In genomic region chr15:70469182-70469581, GRCh38 we compare ENCODE assay signal across 26 cellular contexts.
"Had no signal": no experiment of that assay in that cellular context is flagged by ENCODE, and none has a peak within 500 bp of the region (broad histone marks: within the 10 kb centered on the region; RNA-seq: fewer than 3 reads in every experiment).

No MANE protein-coding gene starts in this region.

- H3K9me3 ChIP-seq: esophagus squamous epithelium, heart right ventricle, left ventricle myocardium inferior, lower lobe of right lung, neutrophil, pancreas, stomach, thyroid gland, upper lobe of left lung had no signal

- DNase-seq: dermis blood vessel endothelial cell; effector memory CD4-positive, alpha-beta T cell; erythroblast; esophagus squamous epithelium; foreskin melanocyte; glutamatergic neuron; heart right ventricle; hippocampal formation; left cardiac atrium; left ventricle myocardium inferior; lower lobe of right lung; nephron progenitor cell; pancreas; stimulated activated CD4-positive, alpha-beta T cell treated with anti-CD3 and anti-CD28 coated beads, Interleukin-2, amount 100 ng/mL, for 24 hours; stimulated activated CD4-positive, alpha-beta T cell treated with anti-CD3 and anti-CD28 coated beads, Interleukin-4, amount 100 ng/mL, for 24 hours; stimulated activated naive CD4-positive, alpha-beta T cell treated with Interleukin-2 at 50 U/mL for 16 hours; stomach; thyroid gland; upper lobe of left lung had no signal

- H3K36me3 Mint-ChIP-seq: naive thymus-derived CD8-positive, alpha-beta T cell; stimulated activated effector memory CD8-positive, alpha-beta T cell treated with anti-CD3 and anti-CD28 coated beads, Interleukin-12 subunit alpha, Interleukin-12 subunit beta, amount 100 ng/mL, for 72 hours had no signal

- H3K4me3 ChIP-seq: coronary artery, esophagus squamous epithelium, heart right ventricle, left ventricle myocardium inferior, lower lobe of right lung, pancreas, smooth muscle cell, stomach, thyroid gland, upper lobe of left lung had no signal

- H3K27me3 ChIP-seq: pancreas, stomach, thyroid gland, upper lobe of left lung had no signal

- H3K36me3 ChIP-seq: esophagus squamous epithelium, heart right ventricle, left ventricle myocardium inferior, lower lobe of right lung, neutrophil, pancreas, stomach, thyroid gland, upper lobe of left lung had no signal

- H3K27ac Mint-ChIP-seq: nephron progenitor cell; progenitor cell of endocrine pancreas; stimulated activated effector memory CD8-positive, alpha-beta T cell treated with anti-CD3 and anti-CD28 coated beads, Interleukin-12 subunit alpha, Interleukin-12 subunit beta, amount 100 ng/mL, for 72 hours had no signal

- H3K4me3 Mint-ChIP-seq: naive thymus-derived CD8-positive, alpha-beta T cell; nephron progenitor cell; stimulated activated effector memory CD8-positive, alpha-beta T cell treated with anti-CD3 and anti-CD28 coated beads, Interleukin-12 subunit alpha, Interleukin-12 subunit beta, amount 100 ng/mL, for 72 hours had no signal

- H3K27ac ChIP-seq: coronary artery, esophagus squamous epithelium, heart right ventricle, left ventricle myocardium inferior, lower lobe of right lung, neutrophil, pancreas, stomach, thyroid gland, upper lobe of left lung had no signal

- H3K4me1 ChIP-seq: pancreas had no signal

- H3K9me3 Mint-ChIP-seq: naive thymus-derived CD8-positive, alpha-beta T cell; nephron progenitor cell; stimulated activated effector memory CD8-positive, alpha-beta T cell treated with anti-CD3 and anti-CD28 coated beads, Interleukin-12 subunit alpha, Interleukin-12 subunit beta, amount 100 ng/mL, for 72 hours had no signal

- ATAC-seq: left cardiac atrium; lower lobe of right lung; naive thymus-derived CD8-positive, alpha-beta T cell; pancreas; sciatic nerve; stimulated activated effector memory CD8-positive, alpha-beta T cell treated with anti-CD3 and anti-CD28 coated beads, Interleukin-12 subunit alpha, Interleukin-12 subunit beta, amount 100 ng/mL, for 72 hours had no signal
